34 cellular contexts compared by ENCODE assay signal in genomic region chr1:183038913-183039312, GRCh38. TPM values are rescaled to one million over a fixed set of nuclear protein-coding genes. Genes with fewer than 3 reads are reported as not detected.
DNase-seq lines count a peak whose midpoint lies in the region; ATAC-seq and TF ChIP-seq lines count a peak whose summit lies in the region.
"Had no signal": no experiment of that assay in that cellular context is flagged by ENCODE, and none has a peak within 500 bp of the region (broad histone marks: within the 10 kb centered on the region; RNA-seq: fewer than 3 reads in every experiment).

No MANE protein-coding gene starts in this region.

- DNase-seq in left ventricle myocardium inferior (no peak), cardiac septum (ENCODE audit: low spot score) (no peak), endothelial cell (ENCODE audit: low spot score) (no peak), osteoblast (ENCODE audit: insufficient read length, low spot score, missing footprints) (no peak), transverse colon (no peak), SW 1271 (lab: John Stamatoyannopoulos, UW) (no peak), NCI-H1436 (lab: John Stamatoyannopoulos, UW) (no peak)
- DNase-seq: activated CD4-positive, alpha-beta memory T cell treated with anti-CD3 and anti-CD28 coated beads, Interleukin-2, amount 10 ng/mL, durations not matched to agents 7 days and 5 days; activated CD8-positive, alpha-beta memory T cell treated with anti-CD3 and anti-CD28 coated beads, Interleukin-2, amount 50 U/mL, for 48 hours; activated naive CD4-positive, alpha-beta T cell treated with anti-CD3 and anti-CD28 coated beads for 36 hours; adrenal gland; AML-193; body of pancreas; CD4-positive, alpha-beta memory T cell; effector CD8-positive, alpha-beta T cell; erythroblast; head of caudate nucleus; islet precursor cell; Kasumi-1; left lung; MV-4-11; naive B cell; NCI-H1436 treated with DMSO at 0.1 percent for 48 hours; NCI-H2081 treated with DMSO at 0.1 percent for 48 hours; NCI-H2227 treated with DMSO at 0.1 percent for 48 hours; NCI-H748 treated with DMSO at 0.1 percent for 48 hours; nucleus accumbens; psoas muscle; SHP77; T-helper 9 cell had no signal

- H3K4me1 Mint-ChIP-seq in endothelial cell (ENCODE audit: unreplicated experiment), result peaks cover 63% of the 10 kb centered on the region

- H3K9me3 Mint-ChIP-seq in endothelial cell (ENCODE audit: unreplicated experiment), result no peaks in the 10 kb centered on the region
- H3K9me3 Mint-ChIP-seq: activated CD4-positive, alpha-beta memory T cell treated with anti-CD3 and anti-CD28 coated beads, Interleukin-2, amount 10 ng/mL, durations not matched to agents 7 days and 5 days; activated naive CD4-positive, alpha-beta T cell treated with anti-CD3 and anti-CD28 coated beads for 36 hours; activated T-helper 1 cell treated with anti-CD3 and anti-CD28 coated beads, Interleukin-12 subunit alpha, Interleukin-12 subunit beta, Interleukin-2, Interleukin-4 antibody, amounts not matched to agents 30 ng/mL and 10 ng/mL and 1 ng/mL, durations not matched to agents 14 hours and 24 hours and 36 hours; naive B cell; stimulated activated memory B cell treated with anti-CD40 and anti-IgM and Interleukin-4, amounts not matched to agents 10 μg/mL and 1 μg/mL and 100 μg/mL, for 72 hours had no signal

- H3K27me3 ChIP-seq in left ventricle myocardium inferior (ENCODE audit: low read depth) (no peaks in the 10 kb centered on the region), osteoblast (ENCODE audit: insufficient read depth, low read length) (no peaks in the 10 kb centered on the region), transverse colon (no peaks in the 10 kb centered on the region)
- H3K27me3 ChIP-seq: adrenal gland, body of pancreas, left lung, vagina had no signal

- no peak for ATAC-seq in GM21723 (IDR thresholded peaks at IDR 0.05; ENCODE audit: unreplicated experiment)
- ATAC-seq: body of pancreas; left lung; psoas muscle; stimulated activated memory B cell treated with anti-CD40 and anti-IgM and Interleukin-4, amounts not matched to agents 10 μg/mL and 1 μg/mL and 100 μg/mL, for 72 hours had no signal

- H3K9me3 ChIP-seq in left ventricle myocardium inferior (replicated peaks) (no peaks in the 10 kb centered on the region), osteoblast (ENCODE audit: low read depth, low read length) (no peaks in the 10 kb centered on the region), transverse colon (no peaks in the 10 kb centered on the region)
- H3K9me3 ChIP-seq: adrenal gland, body of pancreas, left lung, psoas muscle, vagina had no signal

- peak overlapping the region; percentile 30 for H3K4me2 ChIP-seq in osteoblast (ENCODE audit: insufficient read depth, low read length)

- WGBS in transverse colon (ENCODE audit: low coverage in 1 of 2), 2 donors, result 69 to 92% methylated on average over 3 to 4 of the region's 4 CpGs

- TF ChIP-seq POLR2A in transverse colon (IDR thresholded peaks at IDR 0.05), result no peak

- no peak overlapping the region for H3K4me3 Mint-ChIP-seq in endothelial cell (ENCODE audit: unreplicated experiment)
- H3K4me3 Mint-ChIP-seq: activated CD4-positive, alpha-beta memory T cell treated with anti-CD3 and anti-CD28 coated beads, Interleukin-2, amount 10 ng/mL, durations not matched to agents 7 days and 5 days; activated naive CD4-positive, alpha-beta T cell treated with anti-CD3 and anti-CD28 coated beads for 36 hours; activated T-helper 1 cell treated with anti-CD3 and anti-CD28 coated beads, Interleukin-12 subunit alpha, Interleukin-12 subunit beta, Interleukin-2, Interleukin-4 antibody, amounts not matched to agents 30 ng/mL and 10 ng/mL and 1 ng/mL, durations not matched to agents 14 hours and 24 hours and 36 hours; CD4-positive, alpha-beta memory T cell; stimulated activated memory B cell treated with anti-CD40 and anti-IgM and Interleukin-4, amounts not matched to agents 10 μg/mL and 1 μg/mL and 100 μg/mL, for 72 hours had no signal

- H3K4me1 ChIP-seq in left ventricle myocardium inferior (peaks cover 94% of the 10 kb centered on the region), osteoblast (ENCODE audit: insufficient read depth, low read length) (peaks cover 53% of the 10 kb centered on the region), transverse colon (peaks cover 6 to 52% (median 18%) of the 10 kb centered on the region in 4 donors)

- H3K27ac Mint-ChIP-seq in endothelial cell (ENCODE audit: unreplicated experiment), result peak overlapping the region; percentile 97
- H3K27ac Mint-ChIP-seq: activated CD4-positive, alpha-beta memory T cell treated with anti-CD3 and anti-CD28 coated beads, Interleukin-2, amount 10 ng/mL, durations not matched to agents 7 days and 5 days; activated naive CD4-positive, alpha-beta T cell treated with anti-CD3 and anti-CD28 coated beads for 36 hours; activated T-helper 1 cell treated with anti-CD3 and anti-CD28 coated beads, Interleukin-12 subunit alpha, Interleukin-12 subunit beta, Interleukin-2, Interleukin-4 antibody, amounts not matched to agents 30 ng/mL and 10 ng/mL and 1 ng/mL, durations not matched to agents 14 hours and 24 hours and 36 hours; CD4-positive, alpha-beta memory T cell; stimulated activated memory B cell treated with anti-CD40 and anti-IgM and Interleukin-4, amounts not matched to agents 10 μg/mL and 1 μg/mL and 100 μg/mL, for 72 hours had no signal

- H3K27me3 Mint-ChIP-seq in endothelial cell (ENCODE audit: unreplicated experiment), result peaks cover 5% of the 10 kb centered on the region
- H3K27me3 Mint-ChIP-seq: naive B cell had no signal

- peaks cover 100% of the 10 kb centered on the region for H3K79me2 ChIP-seq in osteoblast (ENCODE audit: insufficient read depth, low read length)

- H3K36me3 ChIP-seq in left ventricle myocardium inferior (peaks cover 6% of the 10 kb centered on the region), osteoblast (ENCODE audit: insufficient read depth, low read length) (peaks cover 21% of the 10 kb centered on the region), transverse colon (no peaks in the 10 kb centered on the region)
- H3K36me3 ChIP-seq: adrenal gland, left lung, vagina had no signal

- TF ChIP-seq EP300 in transverse colon (IDR thresholded peaks at IDR 0.05; ENCODE audit: low read depth), result no peak

- peaks cover 27% of the 10 kb centered on the region for H4K20me1 ChIP-seq in osteoblast (ENCODE audit: insufficient read depth, low read length)

- in situ Hi-C loops in transverse colon (cut with MboI; ENCODE audit: low pct_ligation_motif_present in 1 of 4, low pct_unique_long_range_greater_than_20kb in 1 of 4, low sequenced_read_pairs in 3 of 4), result no loop called here

- H2AFZ ChIP-seq in osteoblast (ENCODE audit: low read length), result no peak overlapping the region

- H3K27ac ChIP-seq in left ventricle myocardium inferior (replicated peaks) (peak overlapping the region; percentile 70), osteoblast (ENCODE audit: low read depth, low read length) (peak overlapping the region; percentile 96), transverse colon (peak overlapping the region in 3 of 4 donors; percentile 45 to 62 (median 53))
- H3K27ac ChIP-seq: adrenal gland, body of pancreas had no signal

- H3K36me3 Mint-ChIP-seq in endothelial cell (ENCODE audit: low read depth, unreplicated experiment), result peaks cover 2% of the 10 kb centered on the region
- H3K36me3 Mint-ChIP-seq: CD4-positive, alpha-beta memory T cell had no signal

- TF ChIP-seq CTCF in left ventricle myocardium inferior (IDR thresholded peaks at IDR 0.05; ENCODE audit: borderline replicate concordance), result no peak
- TF ChIP-seq CTCF in endothelial cell (IDR thresholded peaks at IDR 0.05; ENCODE audit: unreplicated experiment), result no peak
- TF ChIP-seq CTCF in osteoblast (IDR thresholded peaks at IDR 0.05; ENCODE audit: extremely low read depth, low read depth, low read length), result no peak
- TF ChIP-seq CTCF in transverse colon (IDR thresholded peaks at IDR 0.05), result no peak

- H3K4me3 ChIP-seq in left ventricle myocardium inferior, result no peak overlapping the region
- no peak overlapping the region for H3K4me3 ChIP-seq in osteoblast (ENCODE audit: insufficient read depth, low read length)
- H3K4me3 ChIP-seq in transverse colon, result no peak overlapping the region
- H3K4me3 ChIP-seq: adrenal gland, body of pancreas, left lung, vagina had no signal

- intact Hi-C loops in left ventricle myocardium inferior (cut with micrococcal nuclease), result no loop called here
- intact Hi-C loops in cardiac septum (cut with DNase I), result no loop called here
- intact Hi-C loops in transverse colon (cut with DNase I; ENCODE audit: low total_unique reads), result no loop called here

RNA-seq across cellular contexts. Expression of gene LAMC1, which starts 15.7 kb away (rescaled TPM):
- total RNA-seq in left ventricle myocardium inferior (84.1 TPM), cardiac septum (104 TPM), endothelial cell (ENCODE audit: unreplicated experiment) (265 TPM), osteoblast (903 and 966 TPM in 2 replicates), transverse colon (100 to 1,000 TPM in 3 of 4 donors, 10 to 100 TPM in 1; 77.7 to 633 (median 138) TPM)
